In genomic region chr14:77124345-77125274, GRCh38 we compare ENCODE assay signal across 8 cellular contexts. TPM values are rescaled to one million over a fixed set of nuclear protein-coding genes. Genes with fewer than 3 reads are reported as not detected.
DNase-seq lines count a peak whose midpoint lies in the region; ATAC-seq, FAIRE-seq and TF ChIP-seq lines count a peak whose summit lies in the region.

No MANE protein-coding gene starts in this region.

- no peak overlapping the region for H3K27ac Mint-ChIP-seq in Caco-2 (ENCODE audit: unreplicated experiment)

- no TSS peak for BruUV-seq in Caco-2 (replicated peaks; lab: Mats Ljungman, UMichigan)

- POLR2A ChIA-PET in Caco-2 (lab: Charles Lee) = no interaction called here

- no peak overlapping the region for H3K4me3 Mint-ChIP-seq in Caco-2 (ENCODE audit: unreplicated experiment)

- no peaks in the 10 kb centered on the region for H3K9me3 Mint-ChIP-seq in Caco-2 (ENCODE audit: unreplicated experiment)

- H3K27me3 ChIP-seq in WERI-Rb-1 (ENCODE audit: insufficient read depth, low read depth, severe bottlenecking) (no peaks in the 10 kb centered on the region), bronchial epithelial cell (ENCODE audit: control insufficient read depth, insufficient read depth, low read length) (peaks cover 15% of the 10 kb centered on the region), keratinocyte (ENCODE audit: control insufficient read depth, extremely low read depth, insufficient read depth, low read length) (peaks cover 17% of the 10 kb centered on the region), Caco-2 (replicated peaks; ENCODE audit: control insufficient read depth, insufficient read depth, low read length) (no peaks in the 10 kb centered on the region), SJCRH30 (no peaks in the 10 kb centered on the region)

- H3K27ac ChIP-seq in WERI-Rb-1 (peak overlapping the region; percentile 70), keratinocyte (ENCODE audit: control insufficient read depth, insufficient read depth, low read length) (no peak overlapping the region), SJCRH30 (no peak overlapping the region)

- H3K9me3 ChIP-seq in WERI-Rb-1 (ENCODE audit: severe bottlenecking) = no peaks in the 10 kb centered on the region
- no peaks in the 10 kb centered on the region for H3K9me3 ChIP-seq in keratinocyte (ENCODE audit: control insufficient read depth, low read depth, low read length)
- no peaks in the 10 kb centered on the region for H3K9me3 ChIP-seq in Caco-2
- no peaks in the 10 kb centered on the region for H3K9me3 ChIP-seq in SJCRH30 (replicated peaks)

- dilution Hi-C loops in keratinocyte (cut with MboI; ENCODE audit: extremely low pct_ligation_motif_present, low sequenced_read_pairs) = no loop called here

- CTCF ChIA-PET in Caco-2 (lab: Charles Lee) = interaction anchor here (0.5 to 1.3 kb wide), 3 partner anchors 11 to 204 kb away, joined by 3 to 4 read pairs (median 3); no protein-coding TSS in a partner anchor

- FAIRE-seq in bronchial epithelial cell (lab: Jason Lieb, UNC) (no peak), keratinocyte (lab: Jason Lieb, UNC) (no peak)

- H3K27me3 Mint-ChIP-seq in Caco-2 (ENCODE audit: insufficient read depth, unreplicated experiment) = peaks cover 5% of the 10 kb centered on the region

- peak overlapping the region; percentile 31 for H3K9ac ChIP-seq in keratinocyte (ENCODE audit: control insufficient read depth, extremely low read depth, insufficient read depth, low read length)

- H4K20me1 ChIP-seq in keratinocyte (ENCODE audit: control insufficient read depth, extremely low read depth, insufficient read depth, low read length) = peaks cover 2% of the 10 kb centered on the region

- H3K79me2 ChIP-seq in keratinocyte (ENCODE audit: control insufficient read depth, insufficient read depth, low read length) = no peaks in the 10 kb centered on the region

- peak in 11 of 14 donors; percentile 37 to 87 (median 65) for DNase-seq in C1 segment of cervical spinal cord (lab: John Stamatoyannopoulos, UW)
- peak; percentile 71 for DNase-seq in WERI-Rb-1
- no peak for DNase-seq in bronchial epithelial cell (ENCODE audit: low read depth)
- DNase-seq in keratinocyte (ENCODE audit: low read depth, low spot score) = no peak
- peak; percentile 13 to 52 (median 35) for DNase-seq in stimulated activated CD4-positive, alpha-beta T cell treated with anti-CD3 and anti-CD28 coated beads, Interleukin-12 subunit alpha, Interleukin-12 subunit beta, amount 100 ng/mL, for 48 hours (ENCODE audit: low read depth in 2 of 3, low spot score in 1 of 3)
- no peak for DNase-seq in Caco-2
- DNase-seq in SJCRH30 = no peak

- TF ChIP-seq CTCF in WERI-Rb-1 (IDR thresholded peaks at IDR 0.05; ENCODE audit: low read depth, low read length) = peak; percentile 66
- peak; percentile 46 for TF ChIP-seq CTCF in bronchial epithelial cell (IDR thresholded peaks at IDR 0.05; ENCODE audit: insufficient read depth, low read length, severe bottlenecking)
- TF ChIP-seq CTCF in keratinocyte (optimal IDR thresholded peaks at IDR 0.05 in 1 of 3, IDR thresholded peaks at IDR 0.05 in 1 of 3, conservative IDR thresholded peaks at IDR 0.05 in 1 of 3; ENCODE audit: extremely low read depth in 1 of 3, insufficient read depth in 2 of 3, low read length in 3 of 3) = peak in 2 of 3 experiments; percentile 17 to 64
- TF ChIP-seq CTCF in Caco-2 (IDR thresholded peaks at IDR 0.05; ENCODE audit: insufficient read depth in 1 of 2, low read depth in 1 of 2, low read length in 1 of 2, severe bottlenecking in 1 of 2, unreplicated experiment in 1 of 2) = no peak

- H3K4me1 ChIP-seq in keratinocyte (ENCODE audit: control insufficient read depth, extremely low read depth, insufficient read depth, low read length) (peaks cover 39% of the 10 kb centered on the region), Caco-2 (0 out of 2 replicates have a peak, but pooled peaks cover 5% of the 10 kb centered on the region), SJCRH30 (no peaks in the 10 kb centered on the region)

- peak overlapping the region; percentile 81 for H3K4me3 ChIP-seq in WERI-Rb-1 (ENCODE audit: low read depth, low read length)
- peak overlapping the region; percentile 34 for H3K4me3 ChIP-seq in bronchial epithelial cell (ENCODE audit: low read depth, low read length)
- peak overlapping the region in 2 of 3 experiments; percentile 28 to 63 for H3K4me3 ChIP-seq in keratinocyte (ENCODE audit: control insufficient read depth in 2 of 3, extremely low read depth in 1 of 3, insufficient read depth in 2 of 3, low read depth in 1 of 3, low read length in 3 of 3)
- no peak overlapping the region for H3K4me3 ChIP-seq in Caco-2 (ENCODE audit: low read depth, low read length)
- H3K4me3 ChIP-seq in SJCRH30 = no peak overlapping the region; the same call in 1 of the 2 replicates

- intact Hi-C loops in Caco-2 (cut with micrococcal nuclease; ENCODE audit: unreplicated experiment) = no loop called here

- H3K4me2 ChIP-seq in keratinocyte (ENCODE audit: control insufficient read depth, extremely low read depth, insufficient read depth, low read depth, low read length) = peak overlapping the region; percentile 73

- H3K36me3 ChIP-seq in WERI-Rb-1 (no peaks in the 10 kb centered on the region), bronchial epithelial cell (ENCODE audit: control insufficient read depth, insufficient read depth, low read length) (no peaks in the 10 kb centered on the region), keratinocyte (ENCODE audit: control insufficient read depth in 2 of 2, extremely low read depth in 1 of 2, insufficient read depth in 2 of 2, low read length in 2 of 2) (peaks cover 0 to 3% of the 10 kb centered on the region in 2 experiments), Caco-2 (ENCODE audit: control insufficient read depth, insufficient read depth, low read length) (no peaks in the 10 kb centered on the region), SJCRH30 (no peaks in the 10 kb centered on the region)

- H3K36me3 Mint-ChIP-seq in Caco-2 (ENCODE audit: insufficient read depth, unreplicated experiment) = no peaks in the 10 kb centered on the region

- H3K4me1 Mint-ChIP-seq in Caco-2 (ENCODE audit: low read depth, unreplicated experiment) = no peaks in the 10 kb centered on the region

- ATAC-seq in HG03196 (IDR thresholded peaks at IDR 0.05; ENCODE audit: unreplicated experiment) = peak; percentile 26

- H3K9me1 ChIP-seq in keratinocyte (ENCODE audit: control insufficient read depth, extremely low read depth, insufficient read depth, low read length) = peaks cover 2% of the 10 kb centered on the region

- peak overlapping the region; percentile 63 for H2AFZ ChIP-seq in keratinocyte (ENCODE audit: control insufficient read depth, low read length)

RNA-seq across cellular contexts. Expression of gene ZDHHC22, which starts 17.0 kb away (rescaled TPM):
- total RNA-seq in bronchial epithelial cell (not detected in 2 replicates), Caco-2 (2022) (not detected in 2 replicates)
- polyA plus RNA-seq in keratinocyte = not detected in 3 replicates
- not detected for polyA plus RNA-seq in keratinocyte (2011; ENCODE audit: low read depth)
- polyA plus RNA-seq in keratinocyte (2011; cell fraction: cytosol; rRNA removed) = not detected in 2 replicates
- polyA plus RNA-seq in keratinocyte (2011; cell fraction: nucleus; rRNA removed) = not detected in 2 replicates
- not detected in 2 replicates for polyA plus RNA-seq in keratinocyte (2012; ENCODE audit: low replicate concordance)
- not detected in 3 replicates for polyA minus RNA-seq in keratinocyte
- polyA minus RNA-seq in keratinocyte (2011; cell fraction: cytosol; rRNA and poly(A)+ RNA removed) = not detected
- not detected in 2 replicates for polyA minus RNA-seq in keratinocyte (2011; cell fraction: nucleus; rRNA and poly(A)+ RNA removed)
- 12.1 and 13.4 TPM in 2 replicates for total RNA-seq in SJCRH30 (2014; rRNA removed; shearing (Covaris generic))

RNA-seq across cellular contexts. Expression of gene CIPC, which starts 26.6 kb away (rescaled TPM):
- 9.7 and 14.5 TPM in 2 replicates for total RNA-seq in bronchial epithelial cell
- 10.3 to 15.1 TPM (median 13.2 TPM) in 3 replicates for polyA plus RNA-seq in keratinocyte
- 6.4 TPM for polyA plus RNA-seq in keratinocyte (2011; ENCODE audit: low read depth)
- polyA plus RNA-seq in keratinocyte (2011; cell fraction: cytosol; rRNA removed) = 9.1 and 12.9 TPM in 2 replicates
- 14.4 and 15.2 TPM in 2 replicates for polyA plus RNA-seq in keratinocyte (2011; cell fraction: nucleus; rRNA removed)
- 7.1 and 7.2 TPM in 2 replicates for polyA plus RNA-seq in keratinocyte (2012; ENCODE audit: low replicate concordance)
- polyA minus RNA-seq in keratinocyte = 7.9 to 20.8 TPM (median 18.4 TPM) in 3 replicates
- 13.0 TPM for polyA minus RNA-seq in keratinocyte (2011; cell fraction: cytosol; rRNA and poly(A)+ RNA removed)
- 10.0 and 13.1 TPM in 2 replicates for polyA minus RNA-seq in keratinocyte (2011; cell fraction: nucleus; rRNA and poly(A)+ RNA removed)
- 12.8 and 15.4 TPM in 2 replicates for total RNA-seq in Caco-2 (2022)
- 13.2 and 14.0 TPM in 2 replicates for total RNA-seq in SJCRH30 (2014; rRNA removed; shearing (Covaris generic))

RNA-seq across cellular contexts. Expression of gene TMEM63C, which starts 57.0 kb away (rescaled TPM):
- total RNA-seq in bronchial epithelial cell (0.79 and 4.5 TPM in 2 replicates), Caco-2 (2022) (1.3 and 1.4 TPM in 2 replicates)
- polyA plus RNA-seq in keratinocyte = 0.61 to 1.5 TPM (median 0.66 TPM) in 3 replicates
- polyA plus RNA-seq in keratinocyte (2011; ENCODE audit: low read depth) = 13.9 TPM
- 0.38 and 0.95 TPM in 2 replicates for polyA plus RNA-seq in keratinocyte (2011; cell fraction: cytosol; rRNA removed)
- polyA plus RNA-seq in keratinocyte (2011; cell fraction: nucleus; rRNA removed) = 2.9 and 3.2 TPM in 2 replicates
- 1.0 and 3.5 TPM in 2 replicates for polyA plus RNA-seq in keratinocyte (2012; ENCODE audit: low replicate concordance)
- polyA minus RNA-seq in keratinocyte = 1.3 to 4.1 TPM (median 1.7 TPM) in 3 replicates
- 1.3 TPM for polyA minus RNA-seq in keratinocyte (2011; cell fraction: cytosol; rRNA and poly(A)+ RNA removed)
- polyA minus RNA-seq in keratinocyte (2011; cell fraction: nucleus; rRNA and poly(A)+ RNA removed) = 5.0 and 5.3 TPM in 2 replicates
- 4.5 and 5.2 TPM in 2 replicates for total RNA-seq in SJCRH30 (2014; rRNA removed; shearing (Covaris generic))

Comparison
In these comparisons a context has a peak if more than half of its experiments do, and no peak if none do; other contexts are left out.
1. DNase-seq: peak in C1 segment of cervical spinal cord (11 of 14), WERI-Rb-1 (single experiment) and stimulated activated CD4-positive, alpha-beta T cell treated with anti-CD3 and anti-CD28 coated beads, Interleukin-12 subunit alpha, Interleukin-12 subunit beta, amount 100 ng/mL, for 48 hours (3 of 3); none in bronchial epithelial cell (single experiment), keratinocyte (single experiment), Caco-2 (0 of 2) and SJCRH30 (0 of 2).
2. H3K4me3 ChIP-seq: peak in WERI-Rb-1 (single experiment), bronchial epithelial cell (single experiment) and keratinocyte (2 of 3); none in Caco-2 (single experiment) and SJCRH30 (single experiment).
3. CTCF ChIP-seq: peak in WERI-Rb-1 (single experiment), bronchial epithelial cell (single experiment) and keratinocyte (2 of 3); none in Caco-2 (0 of 2).
4. RNA of gene ZDHHC22, which starts 17.0 kb away (total RNA-seq): 12.1 to 13.4 TPM in SJCRH30; not detected in bronchial epithelial cell and not detected in Caco-2; every median in the first group is over 10 times any median in the second.